Comparison of ENCODE assay signal across 24 cellular contexts in genomic region chr13:99473515-99473914, GRCh38. TPM values are rescaled to one million over a fixed set of nuclear protein-coding genes. Genes with fewer than 3 reads are reported as not detected.
DNase-seq lines count a peak whose midpoint lies in the region; ATAC-seq, FAIRE-seq and TF ChIP-seq lines count a peak whose summit lies in the region.
"Had no signal": no experiment of that assay in that cellular context is flagged by ENCODE, and none has a peak within 500 bp of the region (broad histone marks: within the 10 kb centered on the region; RNA-seq: fewer than 3 reads in every experiment).

No MANE protein-coding gene starts in this region.

- peaks cover 14% of the 10 kb centered on the region for H3K4me1 Mint-ChIP-seq in HFFc6 (ENCODE audit: low read depth)

- FAIRE-seq in H54 (lab: Jason Lieb, UNC), result peak; percentile 81
- FAIRE-seq: A549, D721Med, GM12878, GM12892, GM18507 had no signal

- no peaks in the 10 kb centered on the region for H3K9me3 Mint-ChIP-seq in HFFc6
- H3K9me3 Mint-ChIP-seq: CD4-positive, alpha-beta memory T cell; CD8-positive, alpha-beta memory T cell had no signal

- ATAC-seq in HG02981 (IDR thresholded peaks at IDR 0.05; ENCODE audit: unreplicated experiment), result no peak
- ATAC-seq: A549, GM12878 had no signal

- no peaks in the 10 kb centered on the region for H3K36me3 Mint-ChIP-seq in HFFc6 (ENCODE audit: low read depth)
- H3K36me3 Mint-ChIP-seq: CD14-positive monocyte had no signal

- DNase-seq in EH (ENCODE audit: low read depth), result peak; percentile 23
- no peak for DNase-seq in H54 (ENCODE audit: insufficient read length, low spot score)
- peak; percentile 18 for DNase-seq in dermis blood vessel endothelial cell
- DNase-seq in fibroblast of gingiva (ENCODE audit: low read depth), result peak; percentile 83
- no peak for DNase-seq in AG20443 (ENCODE audit: low spot score)
- DNase-seq in HFFc6, result no peak
- no peak for DNase-seq in COR-L47 (lab: John Stamatoyannopoulos, UW)
- DNase-seq: BE2C; C1 segment of cervical spinal cord; Caco-2; Calu3; CD4-positive, alpha-beta memory T cell; CD4-positive, CD25-positive, alpha-beta regulatory T cell; CD8-positive, alpha-beta memory T cell; DMS79 treated with DMSO at 0.1 percent for 48 hours; EL; GDM1 had no signal

- H3K27me3 Mint-ChIP-seq in HFFc6 (ENCODE audit: insufficient read depth), result peaks cover 25% of the 10 kb centered on the region
- H3K27me3 Mint-ChIP-seq: CD4-positive, CD25-positive, alpha-beta regulatory T cell had no signal

- no peak overlapping the region for H3K4me3 Mint-ChIP-seq in HFFc6
- H3K4me3 Mint-ChIP-seq: CD14-positive monocyte; CD4-positive, alpha-beta memory T cell; CD4-positive, CD25-positive, alpha-beta regulatory T cell; CD8-positive, alpha-beta memory T cell had no signal

- no peak for TF ChIP-seq POLR2A in H54 (IDR thresholded peaks at IDR 0.05; ENCODE audit: low read depth, low read length)

- H3K27ac Mint-ChIP-seq in HFFc6, result no peak overlapping the region
- H3K27ac Mint-ChIP-seq: CD14-positive monocyte; CD4-positive, alpha-beta memory T cell had no signal

- no peak for TF ChIP-seq CTCF in HFFc6 (IDR thresholded peaks at IDR 0.05)

RNA-seq across cellular contexts. Expression of gene TM9SF2, which starts 27.8 kb away (rescaled TPM):
- total RNA-seq in dermis blood vessel endothelial cell, result 153 and 165 TPM in 2 replicates
- 100 to 1,000 TPM; 101 to 127 (median 122) TPM for total RNA-seq in HFFc6 (2021; fragmentation: NEBNext Ultra II Directional; extraction: Animal tissue kit (Norgen Biotek cat#: 25700))

Comparison
In these comparisons a context has a peak if more than half of its experiments do, and no peak if none do; other contexts are left out.
1. DNase-seq: peak in EH (single experiment), dermis blood vessel endothelial cell (single experiment) and fibroblast of gingiva (single experiment); none in H54 (single experiment), AG20443 (single experiment), HFFc6 (single experiment) and COR-L47 (single experiment).